Comparison of ENCODE assay signal across 1 cellular context in the genomic region with DNA sequence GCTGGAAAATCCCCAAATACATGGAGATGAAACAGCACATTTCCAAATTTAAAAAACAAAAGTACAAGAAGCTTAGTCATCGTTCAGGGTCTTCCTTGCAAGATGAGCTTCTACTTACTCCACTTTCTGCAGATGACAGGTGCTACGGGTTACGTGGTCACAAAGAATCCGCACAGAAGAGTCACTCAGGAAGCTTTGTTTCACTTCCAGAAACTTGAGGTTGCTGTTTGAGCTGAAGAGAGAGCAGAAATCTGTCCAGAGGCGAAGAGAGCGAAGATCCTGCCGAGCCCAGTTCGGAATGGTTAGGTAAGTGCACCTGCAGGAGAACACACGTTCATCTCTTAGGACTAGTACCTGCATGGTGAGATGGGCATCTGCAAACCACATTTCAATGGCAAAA.
TF ChIP-seq lines count a peak whose summit lies in the region.

No MANE protein-coding gene starts in this region.

TF ChIP-seq in GM12878, 131 proteins besides CTCF, POLR2A, EP300 and RAD21 (continued from another document):
- TF ChIP-seq TCF12 (IDR thresholded peaks at IDR 0.05; ENCODE audit: low read depth, low read length) (peak; percentile 76; the same call in 1 of the 2 replicates), SPI1 (IDR thresholded peaks at IDR 0.05; ENCODE audit: borderline replicate concordance, insufficient read depth, low read depth, low read length) (peak; percentile 78), RUNX3 (IDR thresholded peaks at IDR 0.05; ENCODE audit: low read length) (peak; percentile 71; the same call in 1 of the 2 replicates), ATF2 (IDR thresholded peaks at IDR 0.05; ENCODE audit: low read length) (peak; percentile 35; the same call in 1 of the 2 replicates), BCL11A (IDR thresholded peaks at IDR 0.05; ENCODE audit: low read depth, low read length) (0 out of 2 replicates have a peak, but pooled peaks have one; percentile 28), KAT2A (conservative IDR thresholded peaks at IDR 0.05; ENCODE audit: control insufficient read depth, low read depth, low read length) (no peak)
